In the genomic region with DNA sequence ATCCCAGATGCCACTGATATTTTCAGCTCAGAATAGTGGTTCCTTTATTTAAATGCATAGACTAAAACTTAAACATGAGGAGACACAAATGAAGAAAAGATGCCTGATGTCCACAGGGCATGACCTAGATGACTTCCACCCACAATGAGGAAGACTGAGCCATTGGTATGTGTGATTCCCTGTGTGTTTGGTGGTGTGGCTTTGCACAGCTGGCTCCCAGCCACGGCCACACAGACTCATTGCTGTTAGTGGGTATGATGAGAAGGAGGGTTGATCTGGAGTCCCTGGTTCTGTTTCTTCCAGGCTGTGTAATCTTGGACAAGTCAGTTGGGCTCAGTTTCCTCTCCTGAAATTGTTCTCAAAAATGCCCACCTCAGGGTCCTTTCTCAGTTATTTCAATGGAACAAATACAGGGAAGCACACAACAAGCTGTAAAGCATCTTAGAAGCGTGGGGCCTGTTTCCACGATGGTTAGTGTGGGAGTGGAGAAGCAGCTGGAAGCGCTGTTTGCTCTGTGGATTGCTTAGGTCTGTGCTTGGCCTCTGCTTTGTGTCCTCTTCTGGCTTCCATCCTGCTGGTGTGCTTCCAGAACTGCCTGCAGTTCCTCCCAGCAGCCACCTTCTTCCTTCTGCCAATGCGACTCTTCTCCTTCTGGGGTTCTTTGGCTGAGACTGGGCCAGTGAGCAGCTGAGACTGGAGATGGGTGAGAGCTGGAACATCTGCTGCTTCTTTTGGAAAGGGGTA, we compare ENCODE assay signal across 26 cellular contexts.
A peak's percentile ranks its signal among the peaks of the same experiment; 100 is the strongest.
DNase-seq lines count a peak whose midpoint lies in the region; ATAC-seq and TF ChIP-seq lines count a peak whose summit lies in the region.
"Had no signal": no experiment of that assay in that cellular context is flagged by ENCODE, and none has a peak within 500 bp of the region (broad histone marks: within the 10 kb centered on the region; RNA-seq: fewer than 3 reads in every experiment).

No MANE protein-coding gene starts in this region.

- no peaks in the 10 kb centered on the region for H3K36me3 ChIP-seq in SK-N-SH (replicated peaks in 1 of 2; ENCODE audit: control insufficient read depth in 1 of 2, insufficient read depth in 2 of 2, low read length in 1 of 2)
- H3K36me3 ChIP-seq: BE2C, pancreas had no signal

- no peak for DNase-seq in SK-N-SH
- peak; percentile 71 for DNase-seq in NCI-H446 treated with DMSO at 0.1 percent for 48 hours (lab: John Stamatoyannopoulos, UW)
- peak; percentile 46 for DNase-seq in left ventricle myocardium superior
- DNase-seq in sciatic nerve (ENCODE audit: low spot score), result no peak
- no peak for DNase-seq in activated naive CD4-positive, alpha-beta T cell treated with anti-CD3 and anti-CD28 coated beads, Interleukin-2, amount 50 U/mL, for 16 hours
- DNase-seq in NCI-H2107 (lab: John Stamatoyannopoulos, UW), result no peak
- DNase-seq: 8988T; activated CD4-positive, alpha-beta memory T cell treated with anti-CD3 and anti-CD28 coated beads for 36 hours; activated CD4-positive, CD25-positive, alpha-beta regulatory T cell; activated effector memory CD4-positive, alpha-beta T cell treated with Interleukin-2 at 50 U/mL for 16 hours; activated naive CD8-positive, alpha-beta T cell treated with anti-CD3 and anti-CD28 coated beads, Interleukin-2, amount 10 ng/mL, durations not matched to agents 7 days and 5 days; BE2C; DMS79; effector CD4-positive, alpha-beta T cell; H9; hippocampal formation; midbrain; NCI-H1048; NCI-H187; NCI-H82; pancreas had no signal

- no peaks in the 10 kb centered on the region for H3K79me2 ChIP-seq in SK-N-SH (ENCODE audit: insufficient read depth)

- no peak for TF ChIP-seq EP300 in SK-N-SH (IDR thresholded peaks at IDR 0.05; ENCODE audit: borderline replicate concordance in 1 of 2, low read depth in 1 of 2, low read length in 1 of 2)

- H4K20me1 ChIP-seq in SK-N-SH (ENCODE audit: insufficient read depth), result no peaks in the 10 kb centered on the region

- H3K27me3 ChIP-seq in SK-N-SH (ENCODE audit: insufficient read depth), result no peaks in the 10 kb centered on the region
- H3K27me3 ChIP-seq: BE2C, body of pancreas, pancreas had no signal

- no peaks in the 10 kb centered on the region for H3K9me3 ChIP-seq in SK-N-SH
- H3K9me3 ChIP-seq: BE2C, body of pancreas, pancreas had no signal

- no peaks in the 10 kb centered on the region for H3K9me2 ChIP-seq in SK-N-SH

- H3K4me1 ChIP-seq in SK-N-SH (ENCODE audit: control insufficient read depth in 1 of 2, insufficient read depth in 2 of 2, low read depth in 1 of 2, low read length in 1 of 2), result no peaks in the 10 kb centered on the region
- H3K4me1 ChIP-seq: BE2C, body of pancreas, pancreas had no signal

- H3K4me2 ChIP-seq in SK-N-SH, result no peak overlapping the region

- ATAC-seq in SK-N-SH treated with all-trans-retinoic acid at 6 μM for 48 hours (peak; percentile 23; the same call in 2 of the 3 replicates), left ventricle myocardium superior (peak; percentile 56), sciatic nerve (peak; percentile 50), HG02981 (IDR thresholded peaks at IDR 0.05; ENCODE audit: unreplicated experiment) (no peak)
- ATAC-seq: body of pancreas, GM12878, pancreas had no signal

- CTCF ChIA-PET in SK-N-SH (lab: Yijun Ruan, JAX), result interaction anchor here (0.5 to 0.6 kb wide), 2 partner anchors 285 to 589 kb away, joined by 3 to 4 read pairs; no protein-coding TSS in a partner anchor

- no peak overlapping the region for H2AFZ ChIP-seq in SK-N-SH (ENCODE audit: low read depth)

- no peak overlapping the region for H3K9ac ChIP-seq in SK-N-SH

- H3F3A ChIP-seq in SK-N-SH (replicated peaks; ENCODE audit: insufficient read depth), result no peaks in the 10 kb centered on the region

- POLR2A ChIA-PET in SK-N-SH (lab: Yijun Ruan, JAX), result no interaction called here

- no peak for TF ChIP-seq CTCF in SK-N-SH (IDR thresholded peaks at IDR 0.05)

- intact Hi-C loops in left ventricle myocardium superior (cut with micrococcal nuclease), result no loop called here
- intact Hi-C loops in sciatic nerve (cut with DNase I), result no loop called here

- H3K27ac ChIP-seq in SK-N-SH (ENCODE audit: low read depth in 2 of 2, low read length in 1 of 2), result no peak overlapping the region
- H3K27ac ChIP-seq: body of pancreas, epithelial cell of prostate, pancreas had no signal

- no peak overlapping the region for H3K4me3 ChIP-seq in SK-N-SH (ENCODE audit: low read depth in 2 of 2, low read length in 1 of 2)
- H3K4me3 ChIP-seq: body of pancreas, GM12878, pancreas had no signal

- no peak for TF ChIP-seq RAD21 in SK-N-SH (IDR thresholded peaks at IDR 0.05; ENCODE audit: low read length)

- 43% methylated on average over 5 of the region's 5 CpGs for WGBS in SK-N-SH (ENCODE audit: low lambda C conversion rate)

TF ChIP-seq in SK-N-SH treated with all-trans-retinoic acid at 6 μM for 48 hours, 23 proteins besides CTCF, POLR2A, EP300 and RAD21:
- TF ChIP-seq ARNTL (CRISPR knock-in tag; IDR thresholded peaks at IDR 0.05; ENCODE audit: borderline replicate concordance, low read depth) (no peak), SNAI2 (CRISPR knock-in tag; IDR thresholded peaks at IDR 0.05) (no peak)

TF ChIP-seq in SK-N-SH, 30 proteins besides CTCF, POLR2A, EP300 and RAD21:
- TF ChIP-seq NFIC (IDR thresholded peaks at IDR 0.05; ENCODE audit: borderline replicate concordance) (no peak), RXRA (IDR thresholded peaks at IDR 0.05; ENCODE audit: borderline replicate concordance, low read depth) (no peak), REST (IDR thresholded peaks at IDR 0.05; ENCODE audit: low read depth, low read length) (no peak), CHD2 (IDR thresholded peaks at IDR 0.05; ENCODE audit: low read length, partially characterized antibody) (no peak), TCF12 (IDR thresholded peaks at IDR 0.05) (no peak), PBX3 (IDR thresholded peaks at IDR 0.05) (no peak), RCOR1 (IDR thresholded peaks at IDR 0.05; ENCODE audit: low read length) (no peak), SMC3 (IDR thresholded peaks at IDR 0.05; ENCODE audit: low read depth, low read length) (no peak), TEAD4 (IDR thresholded peaks at IDR 0.05; ENCODE audit: borderline replicate concordance, insufficient read depth) (no peak), POLR2AphosphoS5 (IDR thresholded peaks at IDR 0.05; ENCODE audit: low read depth, low read length) (no peak), MEF2A (IDR thresholded peaks at IDR 0.05; ENCODE audit: borderline replicate concordance, low read depth) (no peak), GATA2 (CRISPR knock-in tag; IDR thresholded peaks at IDR 0.05) (no peak), RFX5 (IDR thresholded peaks at IDR 0.05; ENCODE audit: low read length) (no peak)
- TF ChIP-seq, protein P1, sequence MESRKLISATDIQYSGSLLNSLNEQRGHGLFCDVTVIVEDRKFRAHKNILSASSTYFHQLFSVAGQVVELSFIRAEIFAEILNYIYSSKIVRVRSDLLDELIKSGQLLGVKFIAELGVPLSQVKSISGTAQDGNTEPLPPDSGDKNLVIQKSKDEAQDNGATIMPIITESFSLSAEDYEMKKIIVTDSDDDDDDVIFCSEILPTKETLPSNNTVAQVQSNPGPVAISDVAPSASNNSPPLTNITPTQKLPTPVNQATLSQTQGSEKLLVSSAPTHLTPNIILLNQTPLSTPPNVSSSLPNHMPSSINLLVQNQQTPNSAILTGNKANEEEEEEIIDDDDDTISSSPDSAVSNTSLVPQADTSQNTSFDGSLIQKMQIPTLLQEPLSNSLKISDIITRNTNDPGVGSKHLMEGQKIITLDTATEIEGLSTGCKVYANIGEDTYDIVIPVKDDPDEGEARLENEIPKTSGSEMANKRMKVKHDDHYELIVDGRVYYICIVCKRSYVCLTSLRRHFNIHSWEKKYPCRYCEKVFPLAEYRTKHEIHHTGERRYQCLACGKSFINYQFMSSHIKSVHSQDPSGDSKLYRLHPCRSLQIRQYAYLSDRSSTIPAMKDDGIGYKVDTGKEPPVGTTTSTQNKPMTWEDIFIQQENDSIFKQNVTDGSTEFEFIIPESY (IDR thresholded peaks at IDR 0.05; ENCODE audit: borderline replicate concordance, low read depth), result no peak

Comparison
In these comparisons a context has a peak if more than half of its experiments do, and no peak if none do; other contexts are left out.
1. DNase-seq: peak in NCI-H446 treated with DMSO at 0.1 percent for 48 hours (single experiment) and left ventricle myocardium superior (single experiment); none in SK-N-SH (single experiment), sciatic nerve (single experiment), activated naive CD4-positive, alpha-beta T cell treated with anti-CD3 and anti-CD28 coated beads, Interleukin-2, amount 50 U/mL, for 16 hours (single experiment) and NCI-H2107 (single experiment).